Comparison of ENCODE assay signal across 12 cellular contexts in the genomic region with DNA sequence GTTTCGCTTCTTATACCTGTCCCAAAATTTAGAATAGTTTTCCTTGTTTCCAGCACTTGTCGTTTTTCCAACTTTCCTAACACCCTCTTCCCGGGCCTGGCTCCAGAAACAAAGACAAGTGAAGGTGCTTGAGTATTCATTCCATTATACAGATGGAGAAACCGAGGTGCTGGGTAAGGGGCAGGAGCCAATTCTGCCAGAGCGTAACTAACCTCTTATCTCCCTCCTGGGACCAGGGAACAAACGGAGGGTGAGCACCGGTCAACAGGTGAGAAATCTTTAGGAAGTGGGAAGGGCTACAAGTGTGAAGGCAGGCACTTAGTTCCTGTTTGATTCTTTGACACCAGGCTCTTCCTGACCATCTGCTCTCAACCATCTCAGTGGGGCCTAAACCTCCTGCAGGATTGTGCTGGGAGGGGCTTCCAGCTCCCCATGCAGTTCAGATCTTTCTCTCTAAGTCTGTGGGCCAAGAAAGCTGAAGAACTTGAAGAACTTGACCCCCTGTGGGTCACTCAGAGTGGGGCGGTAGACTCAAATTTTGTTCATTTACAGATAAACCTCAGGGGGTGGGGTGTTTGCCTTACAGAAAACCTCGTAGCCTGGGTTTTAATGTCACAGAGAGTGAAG. TPM values are rescaled to one million over a fixed set of nuclear protein-coding genes. Genes with fewer than 3 reads are reported as not detected.
DNase-seq lines count a peak whose midpoint lies in the region; ATAC-seq and TF ChIP-seq lines count a peak whose summit lies in the region.
"Had no signal": no experiment of that assay in that cellular context is flagged by ENCODE, and none has a peak within 500 bp of the region (broad histone marks: within the 10 kb centered on the region; RNA-seq: fewer than 3 reads in every experiment).

No MANE protein-coding gene starts in this region.

- no peaks in the 10 kb centered on the region for H3K36me3 ChIP-seq in CD8-positive, alpha-beta memory T cell (ENCODE audit: insufficient read depth, low read length)
- H3K36me3 ChIP-seq in gastroesophageal sphincter, result no peaks in the 10 kb centered on the region
- H3K36me3 ChIP-seq in psoas muscle (ENCODE audit: insufficient read depth in 1 of 2, low read depth in 1 of 2), result no peaks in the 10 kb centered on the region
- H3K36me3 ChIP-seq in ovary, result no peaks in the 10 kb centered on the region

- 61 to 72% methylated on average over 4 to 7 of the region's 9 CpGs for WGBS in gastroesophageal sphincter (ENCODE audit: low coverage in 1 of 2), 2 donors
- WGBS in psoas muscle, 3 donors, result 65 to 72% (median 65%) methylated on average over 9 of the region's 9 CpGs
- 67 to 71% (median 71%) methylated on average over 9 of the region's 9 CpGs for WGBS in ovary, 3 donors
- 76 to 82% methylated on average over 9 of the region's 9 CpGs for WGBS in lower leg skin, 2 donors

- TF ChIP-seq POLR2A in gastroesophageal sphincter (IDR thresholded peaks at IDR 0.05) (no peak), ovary (IDR thresholded peaks at IDR 0.05) (no peak), lower leg skin (IDR thresholded peaks at IDR 0.05) (no peak)

- POLR2A ChIA-PET in CD8-positive, alpha-beta memory T cell (lab: Charles Lee), result no interaction called here
- POLR2A ChIA-PET in RWPE1 (lab: Yijun Ruan, JAX; ENCODE audit: low non-redundant PET), result no interaction called here

- peaks cover 34 to 61% of the 10 kb centered on the region in 2 donors for H3K27me3 Mint-ChIP-seq in CD8-positive, alpha-beta memory T cell

- H3K4me1 ChIP-seq in CD8-positive, alpha-beta memory T cell (ENCODE audit: insufficient read depth, low read length), result peaks cover 10% of the 10 kb centered on the region
- H3K4me1 ChIP-seq in gastroesophageal sphincter (peaks cover 28 to 100% (median 76%) of the 10 kb centered on the region in 3 donors), psoas muscle (peaks cover 79% of the 10 kb centered on the region), ovary (ENCODE audit: insufficient read depth) (peaks cover 52% of the 10 kb centered on the region)

- no peaks in the 10 kb centered on the region for H3K9me3 ChIP-seq in CD8-positive, alpha-beta memory T cell (ENCODE audit: low read length)
- no peaks in the 10 kb centered on the region for H3K9me3 ChIP-seq in gastroesophageal sphincter
- H3K9me3 ChIP-seq in psoas muscle, result no peaks in the 10 kb centered on the region
- H3K9me3 ChIP-seq in ovary, result no peaks in the 10 kb centered on the region

- intact Hi-C loops in psoas muscle (cut with DNase I) (no loop called here), ovary (cut with DNase I) (loop anchor here in 2 of 4 donors (5.0 to 10.0 kb wide), 3 partner anchors 33 to 103 kb away; no protein-coding TSS in a partner anchor), lower leg skin (cut with DNase I; ENCODE audit: low total_unique reads) (loop anchor here (5.0 to 10.0 kb wide), 2 partner anchors 51 to 103 kb away; no protein-coding TSS in a partner anchor)

- peaks cover 18% of the 10 kb centered on the region for H3K27me3 ChIP-seq in CD8-positive, alpha-beta memory T cell (ENCODE audit: insufficient read depth, low read length, poor library complexity, severe bottlenecking)
- H3K27me3 ChIP-seq in gastroesophageal sphincter, result no peaks in the 10 kb centered on the region
- no peaks in the 10 kb centered on the region for H3K27me3 ChIP-seq in psoas muscle (ENCODE audit: insufficient read depth in 3 of 3, low read length in 2 of 3)
- H3K27me3 ChIP-seq in ovary, result no peaks in the 10 kb centered on the region

- no peak overlapping the region for H3K27ac Mint-ChIP-seq in CD8-positive, alpha-beta memory T cell
- H3K27ac Mint-ChIP-seq: CD4-positive, alpha-beta memory T cell; memory B cell had no signal

- no peak for TF ChIP-seq EP300 in gastroesophageal sphincter (IDR thresholded peaks at IDR 0.05)
- no peak for TF ChIP-seq EP300 in ovary (IDR thresholded peaks at IDR 0.05)

- H3K4me3 ChIP-seq in CD8-positive, alpha-beta memory T cell (ENCODE audit: low read length), result no peak overlapping the region
- H3K4me3 ChIP-seq in gastroesophageal sphincter (peak overlapping the region in 1 of 2 donors; percentile 3), psoas muscle (peak overlapping the region; percentile 31), ovary (no peak overlapping the region), lower leg skin (ENCODE audit: low read depth, poor library complexity, severe bottlenecking) (no peak overlapping the region)

- peak overlapping the region; percentile 48 for H3K27ac ChIP-seq in CD8-positive, alpha-beta memory T cell (ENCODE audit: low read depth, low read length)
- peak overlapping the region; percentile 87 for H3K27ac ChIP-seq in RWPE1
- peak overlapping the region; percentile 39 to 91 (median 83) for H3K27ac ChIP-seq in gastroesophageal sphincter
- H3K27ac ChIP-seq in psoas muscle, result peak overlapping the region; percentile 58
- peak overlapping the region in 1 of 2 donors; percentile 78 for H3K27ac ChIP-seq in ovary

- no peaks in the 10 kb centered on the region for H3K9me3 Mint-ChIP-seq in CD8-positive, alpha-beta memory T cell
- H3K9me3 Mint-ChIP-seq: activated T-cell treated with anti-CD3 and anti-CD28 coated beads, Interleukin-2, amount 50 U/mL, for 4 hours; memory B cell had no signal

- DNase-seq in CD8-positive, alpha-beta memory T cell, result no peak
- DNase-seq in RWPE1 (ENCODE audit: low spot score) (no peak), psoas muscle (no peak), ovary (no peak), OCI-M2 (lab: John Stamatoyannopoulos, UW; ENCODE audit: unreplicated experiment) (no peak), lower leg skin (ENCODE audit: low spot score in 2 of 2) (no peak)
- no peak for DNase-seq in activated CD4-positive, alpha-beta T cell treated with anti-CD3 and anti-CD28 coated beads for 4 hours
- DNase-seq: activated T-cell treated with anti-CD3 and anti-CD28 coated beads, Interleukin-2, amount 50 U/mL, for 4 hours; stimulated activated naive CD4-positive, alpha-beta T cell treated with Interleukin-2 at 50 U/mL for 16 hours had no signal

- CTCF ChIA-PET in CD8-positive, alpha-beta memory T cell (lab: Charles Lee), result interaction anchor here (1.0 to 3.0 kb wide), 4 partner anchors 9 to 99 kb away, joined by 3 to 20 read pairs (median 3); a partner anchor contains a TSS
- CTCF ChIA-PET in RWPE1 (lab: Yijun Ruan, JAX), result interaction anchor here (0.7 kb wide), 1 partner anchor 22 kb away, joined by 3 read pairs; no protein-coding TSS in a partner anchor

- H3K4me1 Mint-ChIP-seq in CD8-positive, alpha-beta memory T cell, result peaks cover 10 to 18% (median 17%) of the 10 kb centered on the region in 3 donors

- no peak overlapping the region for H3K4me3 Mint-ChIP-seq in CD8-positive, alpha-beta memory T cell
- H3K4me3 Mint-ChIP-seq: memory B cell had no signal

- no peak for TF ChIP-seq CTCF in RWPE1 (conservative IDR thresholded peaks at IDR 0.05; ENCODE audit: low read depth)
- TF ChIP-seq CTCF in gastroesophageal sphincter (IDR thresholded peaks at IDR 0.05), result peak in 1 of 4 experiments; percentile 5
- no peak for TF ChIP-seq CTCF in psoas muscle (IDR thresholded peaks at IDR 0.05)
- TF ChIP-seq CTCF in ovary (IDR thresholded peaks at IDR 0.05), result no peak
- no peak for TF ChIP-seq CTCF in lower leg skin (IDR thresholded peaks at IDR 0.05)

- ATAC-seq in gastroesophageal sphincter (no peak), psoas muscle (no peak)

- no peaks in the 10 kb centered on the region for H3K36me3 Mint-ChIP-seq in CD8-positive, alpha-beta memory T cell
- H3K36me3 Mint-ChIP-seq: CD4-positive, alpha-beta memory T cell; memory B cell had no signal

RNA-seq across cellular contexts. Expression of a gene that starts 8.7 kb away (rescaled TPM):
- 1 to 10 TPM in 1 of 2 experiments, under 1 TPM in 1; 0.75 to 1.1 TPM for total RNA-seq in CD8-positive, alpha-beta memory T cell
- 1.0 TPM for polyA plus RNA-seq in CD8-positive, alpha-beta memory T cell
- 10 to 100 TPM; 12.5 to 38.3 (median 32.0) TPM for total RNA-seq in gastroesophageal sphincter
- 10 to 100 TPM; 20.8 to 33.6 (median 22.3) TPM for total RNA-seq in psoas muscle
- 1 to 10 TPM; 4.4 to 4.9 (median 4.7) TPM for polyA plus RNA-seq in psoas muscle
- 10 to 100 TPM; 15.3 to 71.5 (median 55.5) TPM for total RNA-seq in ovary
- polyA plus RNA-seq in ovary, result 10 to 100 TPM; 10.7 to 15.2 TPM
- total RNA-seq in lower leg skin, result 10 to 100 TPM; 27.4 to 44.2 (median 36.9) TPM

Comparison
In these comparisons a context has a peak if more than half of its experiments do, and no peak if none do; other contexts are left out.
1. RNA of a gene that starts 8.7 kb away (total RNA-seq): 15.3 to 71.5 TPM in ovary, 27.4 to 44.2 TPM in lower leg skin, 12.5 to 38.3 TPM in gastroesophageal sphincter and 20.8 to 33.6 TPM in psoas muscle; 0.75 to 1.1 TPM in CD8-positive, alpha-beta memory T cell; every median in the first group is over 4 times any median in the second.